Comparison of ENCODE assay signal across 1 cellular context in genomic region chr11:61994981-61995380, GRCh38.
TF ChIP-seq lines count a peak whose summit lies in the region.

No MANE protein-coding gene starts in this region.

TF ChIP-seq in HepG2, 621 proteins besides CTCF, POLR2A, EP300 and RAD21 (continued from another document and continues in another):
- TF ChIP-seq, protein P1, sequence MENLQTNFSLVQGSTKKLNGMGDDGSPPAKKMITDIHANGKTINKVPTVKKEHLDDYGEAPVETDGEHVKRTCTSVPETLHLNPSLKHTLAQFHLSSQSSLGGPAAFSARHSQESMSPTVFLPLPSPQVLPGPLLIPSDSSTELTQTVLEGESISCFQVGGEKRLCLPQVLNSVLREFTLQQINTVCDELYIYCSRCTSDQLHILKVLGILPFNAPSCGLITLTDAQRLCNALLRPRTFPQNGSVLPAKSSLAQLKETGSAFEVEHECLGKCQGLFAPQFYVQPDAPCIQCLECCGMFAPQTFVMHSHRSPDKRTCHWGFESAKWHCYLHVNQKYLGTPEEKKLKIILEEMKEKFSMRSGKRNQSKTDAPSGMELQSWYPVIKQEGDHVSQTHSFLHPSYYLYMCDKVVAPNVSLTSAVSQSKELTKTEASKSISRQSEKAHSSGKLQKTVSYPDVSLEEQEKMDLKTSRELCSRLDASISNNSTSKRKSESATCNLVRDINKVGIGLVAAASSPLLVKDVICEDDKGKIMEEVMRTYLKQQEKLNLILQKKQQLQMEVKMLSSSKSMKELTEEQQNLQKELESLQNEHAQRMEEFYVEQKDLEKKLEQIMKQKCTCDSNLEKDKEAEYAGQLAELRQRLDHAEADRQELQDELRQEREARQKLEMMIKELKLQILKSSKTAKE (CRISPR knock-in tag; IDR thresholded peaks at IDR 0.05; ENCODE audit: borderline replicate concordance): no peak
- TF ChIP-seq CREM (IDR thresholded peaks at IDR 0.05) (peak; percentile 20; the same call in 1 of the 2 replicates), CREM (CRISPR knock-in tag; IDR thresholded peaks at IDR 0.05) (no peak), ZSCAN22 (CRISPR knock-in tag; IDR thresholded peaks at IDR 0.05) (no peak), ZNF383 (CRISPR knock-in tag; IDR thresholded peaks at IDR 0.05; ENCODE audit: borderline replicate concordance) (no peak), JDP2 (CRISPR knock-in tag; IDR thresholded peaks at IDR 0.05; ENCODE audit: borderline replicate concordance) (no peak), FOXA1 (IDR thresholded peaks at IDR 0.05) (no peak), FOXA1 (CRISPR knock-in tag; IDR thresholded peaks at IDR 0.05) (no peak), CEBPZ (IDR thresholded peaks at IDR 0.05; ENCODE audit: low read length) (no peak), TCF7 (IDR thresholded peaks at IDR 0.05; ENCODE audit: low read depth) (peak; percentile 27; the same call in 1 of the 2 replicates), ZBTB33 (CRISPR knock-in tag; IDR thresholded peaks at IDR 0.05) (0 out of 2 replicates have a peak, but pooled peaks have one; percentile 14), FLYWCH1 (CRISPR knock-in tag; IDR thresholded peaks at IDR 0.05) (no peak), ZBTB39 (CRISPR knock-in tag; IDR thresholded peaks at IDR 0.05) (no peak), HNF4A (CRISPR knock-in tag; IDR thresholded peaks at IDR 0.05) (peak; percentile 71), MLXIP (CRISPR knock-in tag; IDR thresholded peaks at IDR 0.05; ENCODE audit: borderline replicate concordance) (no peak), CHD2 (IDR thresholded peaks at IDR 0.05; ENCODE audit: low read depth, low read length) (no peak), MTA3 (CRISPR knock-in tag; IDR thresholded peaks at IDR 0.05) (no peak), ZSCAN25 (CRISPR knock-in tag; IDR thresholded peaks at IDR 0.05) (no peak), ZNF318 (CRISPR knock-in tag; IDR thresholded peaks at IDR 0.05) (no peak), SOX6 (IDR thresholded peaks at IDR 0.05) (no peak), SOX6 (CRISPR knock-in tag; IDR thresholded peaks at IDR 0.05) (peak; percentile 65; the same call in 1 of the 2 replicates)
- TF ChIP-seq, protein P2, sequence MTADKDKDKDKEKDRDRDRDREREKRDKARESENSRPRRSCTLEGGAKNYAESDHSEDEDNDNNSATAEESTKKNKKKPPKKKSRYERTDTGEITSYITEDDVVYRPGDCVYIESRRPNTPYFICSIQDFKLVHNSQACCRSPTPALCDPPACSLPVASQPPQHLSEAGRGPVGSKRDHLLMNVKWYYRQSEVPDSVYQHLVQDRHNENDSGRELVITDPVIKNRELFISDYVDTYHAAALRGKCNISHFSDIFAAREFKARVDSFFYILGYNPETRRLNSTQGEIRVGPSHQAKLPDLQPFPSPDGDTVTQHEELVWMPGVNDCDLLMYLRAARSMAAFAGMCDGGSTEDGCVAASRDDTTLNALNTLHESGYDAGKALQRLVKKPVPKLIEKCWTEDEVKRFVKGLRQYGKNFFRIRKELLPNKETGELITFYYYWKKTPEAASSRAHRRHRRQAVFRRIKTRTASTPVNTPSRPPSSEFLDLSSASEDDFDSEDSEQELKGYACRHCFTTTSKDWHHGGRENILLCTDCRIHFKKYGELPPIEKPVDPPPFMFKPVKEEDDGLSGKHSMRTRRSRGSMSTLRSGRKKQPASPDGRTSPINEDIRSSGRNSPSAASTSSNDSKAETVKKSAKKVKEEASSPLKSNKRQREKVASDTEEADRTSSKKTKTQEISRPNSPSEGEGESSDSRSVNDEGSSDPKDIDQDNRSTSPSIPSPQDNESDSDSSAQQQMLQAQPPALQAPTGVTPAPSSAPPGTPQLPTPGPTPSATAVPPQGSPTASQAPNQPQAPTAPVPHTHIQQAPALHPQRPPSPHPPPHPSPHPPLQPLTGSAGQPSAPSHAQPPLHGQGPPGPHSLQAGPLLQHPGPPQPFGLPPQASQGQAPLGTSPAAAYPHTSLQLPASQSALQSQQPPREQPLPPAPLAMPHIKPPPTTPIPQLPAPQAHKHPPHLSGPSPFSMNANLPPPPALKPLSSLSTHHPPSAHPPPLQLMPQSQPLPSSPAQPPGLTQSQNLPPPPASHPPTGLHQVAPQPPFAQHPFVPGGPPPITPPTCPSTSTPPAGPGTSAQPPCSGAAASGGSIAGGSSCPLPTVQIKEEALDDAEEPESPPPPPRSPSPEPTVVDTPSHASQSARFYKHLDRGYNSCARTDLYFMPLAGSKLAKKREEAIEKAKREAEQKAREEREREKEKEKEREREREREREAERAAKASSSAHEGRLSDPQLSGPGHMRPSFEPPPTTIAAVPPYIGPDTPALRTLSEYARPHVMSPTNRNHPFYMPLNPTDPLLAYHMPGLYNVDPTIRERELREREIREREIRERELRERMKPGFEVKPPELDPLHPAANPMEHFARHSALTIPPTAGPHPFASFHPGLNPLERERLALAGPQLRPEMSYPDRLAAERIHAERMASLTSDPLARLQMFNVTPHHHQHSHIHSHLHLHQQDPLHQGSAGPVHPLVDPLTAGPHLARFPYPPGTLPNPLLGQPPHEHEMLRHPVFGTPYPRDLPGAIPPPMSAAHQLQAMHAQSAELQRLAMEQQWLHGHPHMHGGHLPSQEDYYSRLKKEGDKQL (CRISPR knock-in tag; IDR thresholded peaks at IDR 0.05; ENCODE audit: low read depth): no peak
